Comparison of ENCODE assay signal across 11 cellular contexts in the genomic region with DNA sequence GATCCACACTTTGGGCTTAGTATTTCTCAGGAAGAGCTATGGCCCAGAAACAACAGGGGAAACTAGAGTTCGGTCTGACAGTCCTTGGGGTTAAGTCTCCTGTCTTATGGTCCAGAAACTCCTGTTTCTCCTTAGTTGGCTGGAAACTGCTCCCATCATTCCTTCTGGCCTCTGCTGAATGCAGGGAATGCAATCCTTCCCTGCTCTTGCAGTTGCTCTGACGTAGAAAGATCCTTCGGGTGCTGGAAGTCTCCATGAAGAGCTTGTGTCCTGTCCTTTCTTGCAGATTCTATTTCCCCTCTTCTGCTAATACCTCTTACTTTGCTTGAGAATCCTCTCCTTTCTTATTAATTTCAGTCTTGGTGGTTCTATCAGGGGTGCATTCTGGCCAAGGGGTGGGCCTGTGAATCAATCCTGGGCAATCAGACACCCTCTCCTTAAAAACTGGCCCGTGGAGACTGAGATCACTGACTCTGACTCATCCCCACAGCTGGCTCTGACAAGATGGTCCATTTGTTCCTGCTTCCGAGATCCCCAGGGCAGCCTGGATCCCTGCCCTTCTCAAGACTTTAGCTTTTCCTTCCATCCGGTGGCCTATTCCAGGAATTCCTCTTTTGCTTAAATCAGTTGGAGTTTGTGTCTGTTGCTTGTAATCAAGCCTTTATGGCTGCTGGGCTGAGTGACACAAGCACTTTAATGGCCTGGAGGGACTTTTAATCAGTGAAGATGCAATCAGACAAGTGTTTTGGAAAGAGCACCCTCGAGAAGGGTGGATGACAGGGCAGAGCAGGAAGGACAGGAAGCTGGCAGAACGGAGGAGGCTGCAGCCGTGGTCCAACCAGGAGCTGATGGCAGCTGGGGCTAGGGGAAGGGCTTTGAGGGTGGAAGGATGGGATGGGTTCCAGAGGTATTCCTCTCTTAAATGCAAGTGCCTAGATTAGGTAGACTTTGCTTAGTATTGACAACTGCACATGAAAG. TPM values are rescaled to one million over a fixed set of nuclear protein-coding genes. Genes with fewer than 3 reads are reported as not detected.
A peak's percentile ranks its signal among the peaks of the same experiment; 100 is the strongest.
DNase-seq lines count a peak whose midpoint lies in the region; ATAC-seq and TF ChIP-seq lines count a peak whose summit lies in the region.
"Had no signal": no experiment of that assay in that cellular context is flagged by ENCODE, and none has a peak within 500 bp of the region (broad histone marks: within the 10 kb centered on the region; RNA-seq: fewer than 3 reads in every experiment).

No MANE protein-coding gene starts in this region.

- H3K9me3 Mint-ChIP-seq in naive B cell = peaks cover 0 to 7% (median 3%) of the 10 kb centered on the region in 7 donors

- peaks cover 14 to 25% (median 14%) of the 10 kb centered on the region in 3 donors for H3K4me1 Mint-ChIP-seq in naive B cell

- H3K36me3 Mint-ChIP-seq in naive B cell = peaks cover 0 to 6% of the 10 kb centered on the region in 2 donors
- H3K36me3 Mint-ChIP-seq: CD4-positive, CD25-positive, alpha-beta regulatory T cell had no signal

- peak overlapping the region in 5 of 6 donors; percentile 3 to 76 (median 68) for H3K27ac Mint-ChIP-seq in naive B cell
- H3K27ac Mint-ChIP-seq: CD4-positive, CD25-positive, alpha-beta regulatory T cell; progenitor cell of endocrine pancreas had no signal

- peak; percentile 90 for ATAC-seq in SK-N-SH treated with all-trans-retinoic acid at 6 μM for 48 hours
- no peak for ATAC-seq in naive B cell (ENCODE audit: low read depth in 2 of 2)
- no peak for ATAC-seq in HG02938 (IDR thresholded peaks at IDR 0.05; ENCODE audit: unreplicated experiment)
- ATAC-seq in GM19023 (IDR thresholded peaks at IDR 0.05; ENCODE audit: unreplicated experiment) = no peak

- peak; percentile 86 for DNase-seq in AG09319 (ENCODE audit: extremely low read depth, low read depth)
- peak; percentile 98 for DNase-seq in fibroblast of the aortic adventitia (ENCODE audit: low read depth)
- no peak for DNase-seq in naive B cell
- DNase-seq in NCI-H446 treated with DMSO at 0.1 percent for 48 hours (lab: John Stamatoyannopoulos, UW) = no peak
- no peak for DNase-seq in NCI-H2196 treated with DMSO at 0.1 percent for 48 hours (lab: John Stamatoyannopoulos, UW; ENCODE audit: unreplicated experiment)
- DNase-seq: CD4-positive, CD25-positive, alpha-beta regulatory T cell; stimulated activated naive CD4-positive, alpha-beta T cell had no signal

- H3K4me3 ChIP-seq in fibroblast of the aortic adventitia (ENCODE audit: low read depth, low read length) = no peak overlapping the region

- H3K27me3 Mint-ChIP-seq in naive B cell = no peaks in the 10 kb centered on the region

- no peak overlapping the region for H3K4me3 Mint-ChIP-seq in naive B cell

- TF ChIP-seq CTCF in AG09319 (IDR thresholded peaks at IDR 0.05; ENCODE audit: low read depth, low read length) = no peak
- TF ChIP-seq CTCF in fibroblast of the aortic adventitia (IDR thresholded peaks at IDR 0.05; ENCODE audit: insufficient read depth, low read length) = no peak

TF ChIP-seq in SK-N-SH treated with all-trans-retinoic acid at 6 μM for 48 hours, 23 proteins besides CTCF, POLR2A, EP300 and RAD21:
- TF ChIP-seq, protein P1, sequence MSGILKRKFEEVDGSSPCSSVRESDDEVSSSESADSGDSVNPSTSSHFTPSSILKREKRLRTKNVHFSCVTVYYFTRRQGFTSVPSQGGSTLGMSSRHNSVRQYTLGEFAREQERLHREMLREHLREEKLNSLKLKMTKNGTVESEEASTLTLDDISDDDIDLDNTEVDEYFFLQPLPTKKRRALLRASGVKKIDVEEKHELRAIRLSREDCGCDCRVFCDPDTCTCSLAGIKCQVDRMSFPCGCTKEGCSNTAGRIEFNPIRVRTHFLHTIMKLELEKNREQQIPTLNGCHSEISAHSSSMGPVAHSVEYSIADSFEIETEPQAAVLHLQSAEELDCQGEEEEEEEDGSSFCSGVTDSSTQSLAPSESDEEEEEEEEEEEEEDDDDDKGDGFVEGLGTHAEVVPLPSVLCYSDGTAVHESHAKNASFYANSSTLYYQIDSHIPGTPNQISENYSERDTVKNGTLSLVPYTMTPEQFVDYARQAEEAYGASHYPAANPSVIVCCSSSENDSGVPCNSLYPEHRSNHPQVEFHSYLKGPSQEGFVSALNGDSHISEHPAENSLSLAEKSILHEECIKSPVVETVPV (CRISPR knock-in tag; IDR thresholded peaks at IDR 0.05) = no peak
- TF ChIP-seq, protein P2, sequence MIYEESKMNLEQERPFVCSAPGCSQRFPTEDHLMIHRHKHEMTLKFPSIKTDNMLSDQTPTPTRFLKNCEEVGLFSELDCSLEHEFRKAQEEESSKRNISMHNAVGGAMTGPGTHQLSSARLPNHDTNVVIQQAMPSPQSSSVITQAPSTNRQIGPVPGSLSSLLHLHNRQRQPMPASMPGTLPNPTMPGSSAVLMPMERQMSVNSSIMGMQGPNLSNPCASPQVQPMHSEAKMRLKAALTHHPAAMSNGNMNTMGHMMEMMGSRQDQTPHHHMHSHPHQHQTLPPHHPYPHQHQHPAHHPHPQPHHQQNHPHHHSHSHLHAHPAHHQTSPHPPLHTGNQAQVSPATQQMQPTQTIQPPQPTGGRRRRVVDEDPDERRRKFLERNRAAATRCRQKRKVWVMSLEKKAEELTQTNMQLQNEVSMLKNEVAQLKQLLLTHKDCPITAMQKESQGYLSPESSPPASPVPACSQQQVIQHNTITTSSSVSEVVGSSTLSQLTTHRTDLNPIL (CRISPR knock-in tag; IDR thresholded peaks at IDR 0.05; ENCODE audit: low read depth) = no peak
- TF ChIP-seq ZNF565 (CRISPR knock-in tag; conservative IDR thresholded peaks at IDR 0.05; ENCODE audit: low read depth) (no peak), ISL1 (CRISPR knock-in tag; IDR thresholded peaks at IDR 0.05) (no peak), BACH2 (CRISPR knock-in tag; IDR thresholded peaks at IDR 0.05; ENCODE audit: borderline replicate concordance) (no peak), ARNTL (CRISPR knock-in tag; IDR thresholded peaks at IDR 0.05; ENCODE audit: borderline replicate concordance, low read depth) (no peak), SNAI2 (CRISPR knock-in tag; IDR thresholded peaks at IDR 0.05) (no peak), CSDC2 (CRISPR knock-in tag; IDR thresholded peaks at IDR 0.05) (no peak), TCF4 (CRISPR knock-in tag; IDR thresholded peaks at IDR 0.05; ENCODE audit: borderline replicate concordance) (no peak), ZNF70 (CRISPR knock-in tag; IDR thresholded peaks at IDR 0.05) (no peak), RARB (CRISPR knock-in tag; IDR thresholded peaks at IDR 0.05) (no peak), ZNF8 (CRISPR knock-in tag; IDR thresholded peaks at IDR 0.05) (no peak), ZFP30 (CRISPR knock-in tag; IDR thresholded peaks at IDR 0.05) (no peak), ZC3H10 (CRISPR knock-in tag; IDR thresholded peaks at IDR 0.05) (no peak), OSR1 (CRISPR knock-in tag; IDR thresholded peaks at IDR 0.05) (no peak)
- TF ChIP-seq, protein P3, sequence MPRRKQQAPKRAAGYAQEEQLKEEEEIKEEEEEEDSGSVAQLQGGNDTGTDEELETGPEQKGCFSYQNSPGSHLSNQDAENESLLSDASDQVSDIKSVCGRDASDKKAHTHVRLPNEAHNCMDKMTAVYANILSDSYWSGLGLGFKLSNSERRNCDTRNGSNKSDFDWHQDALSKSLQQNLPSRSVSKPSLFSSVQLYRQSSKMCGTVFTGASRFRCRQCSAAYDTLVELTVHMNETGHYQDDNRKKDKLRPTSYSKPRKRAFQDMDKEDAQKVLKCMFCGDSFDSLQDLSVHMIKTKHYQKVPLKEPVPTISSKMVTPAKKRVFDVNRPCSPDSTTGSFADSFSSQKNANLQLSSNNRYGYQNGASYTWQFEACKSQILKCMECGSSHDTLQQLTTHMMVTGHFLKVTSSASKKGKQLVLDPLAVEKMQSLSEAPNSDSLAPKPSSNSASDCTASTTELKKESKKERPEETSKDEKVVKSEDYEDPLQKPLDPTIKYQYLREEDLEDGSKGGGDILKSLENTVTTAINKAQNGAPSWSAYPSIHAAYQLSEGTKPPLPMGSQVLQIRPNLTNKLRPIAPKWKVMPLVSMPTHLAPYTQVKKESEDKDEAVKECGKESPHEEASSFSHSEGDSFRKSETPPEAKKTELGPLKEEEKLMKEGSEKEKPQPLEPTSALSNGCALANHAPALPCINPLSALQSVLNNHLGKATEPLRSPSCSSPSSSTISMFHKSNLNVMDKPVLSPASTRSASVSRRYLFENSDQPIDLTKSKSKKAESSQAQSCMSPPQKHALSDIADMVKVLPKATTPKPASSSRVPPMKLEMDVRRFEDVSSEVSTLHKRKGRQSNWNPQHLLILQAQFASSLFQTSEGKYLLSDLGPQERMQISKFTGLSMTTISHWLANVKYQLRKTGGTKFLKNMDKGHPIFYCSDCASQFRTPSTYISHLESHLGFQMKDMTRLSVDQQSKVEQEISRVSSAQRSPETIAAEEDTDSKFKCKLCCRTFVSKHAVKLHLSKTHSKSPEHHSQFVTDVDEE (CRISPR knock-in tag; IDR thresholded peaks at IDR 0.05) = no peak
- TF ChIP-seq, protein P4, sequence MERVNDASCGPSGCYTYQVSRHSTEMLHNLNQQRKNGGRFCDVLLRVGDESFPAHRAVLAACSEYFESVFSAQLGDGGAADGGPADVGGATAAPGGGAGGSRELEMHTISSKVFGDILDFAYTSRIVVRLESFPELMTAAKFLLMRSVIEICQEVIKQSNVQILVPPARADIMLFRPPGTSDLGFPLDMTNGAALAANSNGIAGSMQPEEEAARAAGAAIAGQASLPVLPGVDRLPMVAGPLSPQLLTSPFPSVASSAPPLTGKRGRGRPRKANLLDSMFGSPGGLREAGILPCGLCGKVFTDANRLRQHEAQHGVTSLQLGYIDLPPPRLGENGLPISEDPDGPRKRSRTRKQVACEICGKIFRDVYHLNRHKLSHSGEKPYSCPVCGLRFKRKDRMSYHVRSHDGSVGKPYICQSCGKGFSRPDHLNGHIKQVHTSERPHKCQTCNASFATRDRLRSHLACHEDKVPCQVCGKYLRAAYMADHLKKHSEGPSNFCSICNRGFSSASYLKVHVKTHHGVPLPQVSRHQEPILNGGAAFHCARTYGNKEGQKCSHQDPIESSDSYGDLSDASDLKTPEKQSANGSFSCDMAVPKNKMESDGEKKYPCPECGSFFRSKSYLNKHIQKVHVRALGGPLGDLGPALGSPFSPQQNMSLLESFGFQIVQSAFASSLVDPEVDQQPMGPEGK (CRISPR knock-in tag; IDR thresholded peaks at IDR 0.05; ENCODE audit: borderline replicate concordance) = no peak

RNA-seq across cellular contexts. Expression of a gene that starts 23.7 kb away (rescaled TPM):
- 6.3 and 173 TPM in 2 replicates for total RNA-seq in fibroblast of the aortic adventitia (ENCODE audit: low replicate concordance)
- 10 to 100 TPM; 18.2 to 37.6 (median 24.7) TPM for polyA plus RNA-seq in naive B cell (ENCODE audit: low read depth in 6 of 6)

Comparison
In these comparisons a context has a peak if more than half of its experiments do, and no peak if none do; other contexts are left out.
1. DNase-seq: peak in AG09319 (single experiment) and fibroblast of the aortic adventitia (single experiment); none in naive B cell (single experiment), NCI-H446 treated with DMSO at 0.1 percent for 48 hours (single experiment) and NCI-H2196 treated with DMSO at 0.1 percent for 48 hours (single experiment).